Comparison of ENCODE assay signal across 9 cellular contexts in the genomic region with DNA sequence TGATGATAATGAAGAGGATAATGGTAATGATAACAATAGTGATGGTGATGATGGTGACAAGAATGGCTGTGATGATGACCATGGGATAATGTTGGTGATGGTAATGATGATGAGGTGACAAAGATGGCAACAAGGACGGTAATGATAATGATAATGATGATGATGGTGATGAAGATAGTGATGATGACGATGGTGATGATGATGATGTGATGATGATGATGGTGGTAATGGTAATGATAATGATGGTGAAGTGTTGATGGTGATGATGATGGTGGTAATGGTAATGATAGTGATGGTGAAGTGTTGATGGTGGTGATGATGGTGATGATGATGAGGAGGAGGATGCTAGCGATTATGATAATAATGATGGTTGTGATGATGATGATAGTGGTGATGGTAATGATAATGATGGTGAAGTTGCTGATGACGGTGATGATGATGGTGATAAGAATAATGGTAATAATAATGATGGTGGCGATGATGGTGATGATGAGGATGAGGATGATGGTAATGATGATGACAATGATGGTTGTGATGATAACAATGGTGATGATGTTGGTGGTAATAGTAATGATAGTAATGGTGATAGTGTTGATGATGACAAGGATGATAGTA.
"Had no signal": no experiment of that assay in that cellular context is flagged by ENCODE, and none has a peak within 500 bp of the region (broad histone marks: within the 10 kb centered on the region; RNA-seq: fewer than 3 reads in every experiment).

No MANE protein-coding gene starts in this region.

- H3K4me1 ChIP-seq: HAP-1 had no signal

- H2AFZ ChIP-seq: GM23248 had no signal

- ATAC-seq: HCT116 had no signal

- H3K4me3 ChIP-seq: GM23248, HAP-1 had no signal

- H3K9me3 ChIP-seq: HAP-1 had no signal

- H3K4me2 ChIP-seq: KMS-11 had no signal

- DNase-seq: GM23248, GOT3, H7, Karpas-422, KBM-7 had no signal

- H3K9ac ChIP-seq: GM23248, KMS-11 had no signal

- H3K36me3 ChIP-seq: HAP-1 had no signal

- H3K27ac ChIP-seq: GM23248, HL-60, KMS-11 had no signal
